ENCODE assay signal across 15 cellular contexts in the genomic region with DNA sequence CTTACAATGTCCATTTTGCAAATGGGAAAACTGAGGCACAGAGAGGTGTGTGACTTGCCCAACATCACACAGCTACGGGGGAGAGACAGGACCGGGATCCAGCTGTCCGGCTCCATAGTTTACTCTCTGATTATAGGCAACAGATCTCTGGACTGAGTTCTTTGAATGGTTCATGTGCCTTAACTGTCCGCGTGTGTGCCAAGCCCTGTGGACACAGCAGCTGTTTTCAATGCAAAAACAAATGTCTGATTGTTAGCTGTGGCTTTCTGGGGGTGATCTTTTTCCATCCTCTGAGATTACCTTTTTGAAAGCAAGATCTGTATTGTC.
DNase-seq lines count a peak whose midpoint lies in the region; TF ChIP-seq lines count a peak whose summit lies in the region.
"Had no signal": no experiment of that assay in that cellular context is flagged by ENCODE, and none has a peak within 500 bp of the region (broad histone marks: within the 10 kb centered on the region; RNA-seq: fewer than 3 reads in every experiment).

No MANE protein-coding gene starts in this region.

- H3K27me3 ChIP-seq in DOHH2 (ENCODE audit: control insufficient read depth, low read length) (no peaks in the 10 kb centered on the region), ascending aorta (no peaks in the 10 kb centered on the region), right atrium auricular region (no peaks in the 10 kb centered on the region), spleen (replicated peaks in 1 of 7) (no peaks in the 10 kb centered on the region)

- peak overlapping the region; percentile 80 for H3K27ac ChIP-seq in DOHH2 (ENCODE audit: low read depth, low read length)
- H3K27ac ChIP-seq in ascending aorta = peak overlapping the region; percentile 64 to 81
- peak overlapping the region; percentile 48 to 57 for H3K27ac ChIP-seq in right atrium auricular region
- peak overlapping the region in 5 of 8 donors; percentile 7 to 68 (median 39) for H3K27ac ChIP-seq in spleen

- intact Hi-C loops in ascending aorta (cut with DNase I) = loop anchor here (2.0 to 10.0 kb wide), 3 partner anchors 42 to 504 kb away; no protein-coding TSS in a partner anchor
- intact Hi-C loops in spleen (cut with DNase I; ENCODE audit: low total_unique reads) = no loop called here
- intact Hi-C loops in posterior vena cava (cut with DNase I) = no loop called here

- H3K36me3 ChIP-seq in DOHH2 (ENCODE audit: control insufficient read depth, low read length) (no peaks in the 10 kb centered on the region), ascending aorta (peaks cover 37 to 38% of the 10 kb centered on the region in 2 donors), right atrium auricular region (peaks cover 72% of the 10 kb centered on the region), spleen (peaks cover 0 to 85% (median 2%) of the 10 kb centered on the region in 6 donors)
- H3K36me3 ChIP-seq: HAP-1 had no signal

- WGBS in spleen, 5 donors = 78 to 95% (median 88%) methylated on average over 5 of the region's 5 CpGs

- no peaks in the 10 kb centered on the region for H3K9me2 ChIP-seq in DOHH2 (replicated peaks; ENCODE audit: control insufficient read depth, low read length)

- H3K4me3 ChIP-seq in DOHH2 (ENCODE audit: low read length) (peak overlapping the region; percentile 69), ascending aorta (peak overlapping the region in 1 of 2 donors; percentile 29), right atrium auricular region (no peak overlapping the region), spleen (peak overlapping the region in 1 of 8 donors; percentile 30)
- H3K4me3 ChIP-seq: HAP-1 had no signal

- DNase-seq in ascending aorta (ENCODE audit: low spot score in 2 of 2) = no peak
- no peak for DNase-seq in right atrium auricular region (ENCODE audit: low spot score)
- no peak for DNase-seq in spleen
- DNase-seq in ureter (ENCODE audit: low spot score) = no peak
- no peak for DNase-seq in posterior vena cava (ENCODE audit: low spot score)
- DNase-seq in GDM1 (lab: John Stamatoyannopoulos, UW) = no peak
- DNase-seq in T1000 (lab: John Stamatoyannopoulos, UW) = no peak
- DNase-seq: amygdala; DMS79; effector memory CD8-positive, alpha-beta T cell; NCI-H1436; NCI-H774; small intestine had no signal

- H3K4me1 ChIP-seq in DOHH2 (ENCODE audit: control insufficient read depth, low read length) (peaks cover 54% of the 10 kb centered on the region), ascending aorta (peaks cover 24 to 47% of the 10 kb centered on the region in 2 donors), right atrium auricular region (peaks cover 0 to 49% of the 10 kb centered on the region in 2 donors), spleen (peaks cover 0 to 34% (median 20%) of the 10 kb centered on the region in 6 donors)
- H3K4me1 ChIP-seq: HAP-1 had no signal

- no peaks in the 10 kb centered on the region for H3F3A ChIP-seq in DOHH2 (ENCODE audit: control insufficient read depth, insufficient read depth)

- no peaks in the 10 kb centered on the region for H3K9me3 ChIP-seq in DOHH2 (ENCODE audit: control insufficient read depth, insufficient read depth, low read length)
- H3K9me3 ChIP-seq in ascending aorta = no peaks in the 10 kb centered on the region
- no peaks in the 10 kb centered on the region for H3K9me3 ChIP-seq in right atrium auricular region
- no peaks in the 10 kb centered on the region for H3K9me3 ChIP-seq in spleen
- H3K9me3 ChIP-seq: HAP-1 had no signal

- peak overlapping the region; percentile 91 for H3K4me2 ChIP-seq in DOHH2 (ENCODE audit: low read length)

- H3K79me2 ChIP-seq in DOHH2 (ENCODE audit: control insufficient read depth, low read length) = no peaks in the 10 kb centered on the region

- no peak for TF ChIP-seq POLR2A in spleen (IDR thresholded peaks at IDR 0.05)

- H4K20me1 ChIP-seq in DOHH2 (ENCODE audit: control insufficient read depth, insufficient read depth, low read depth, low read length) = no peaks in the 10 kb centered on the region

- TF ChIP-seq CTCF in DOHH2 (IDR thresholded peaks at IDR 0.05; ENCODE audit: low read depth, low read length, poor library complexity, severe bottlenecking) (no peak), ascending aorta (IDR thresholded peaks at IDR 0.05) (no peak), right atrium auricular region (IDR thresholded peaks at IDR 0.05) (no peak), spleen (IDR thresholded peaks at IDR 0.05 in 8 of 11, conservative IDR thresholded peaks at IDR 0.05 in 3 of 11) (no peak)
